Comparison of ENCODE assay signal across 18 cellular contexts in genomic region chr7:66524738-66525137, GRCh38.
"Had no signal": no experiment of that assay in that cellular context is flagged by ENCODE, and none has a peak within 500 bp of the region (broad histone marks: within the 10 kb centered on the region; RNA-seq: fewer than 3 reads in every experiment).

No MANE protein-coding gene starts in this region.

- H3K4me1 Mint-ChIP-seq: memory B cell, mesothelial cell of epicardium had no signal

- H3K4me3 ChIP-seq: hepatocyte, left ventricle myocardium inferior, lower lobe of right lung, sigmoid colon, skin epidermis had no signal

- H3K4me1 ChIP-seq: left ventricle myocardium inferior, lower lobe of right lung, sigmoid colon had no signal

- H3K27ac Mint-ChIP-seq: memory B cell; mesothelial cell of epicardium; natural killer cell treated with Interleukin-12 subunit alpha and Interleukin-12 subunit beta and Interleukin-15 and Interleukin-18, amount 100 ng/mL, for 72 hours had no signal

- H3K9me3 ChIP-seq: left ventricle myocardium inferior, lower lobe of right lung, neutrophil, sigmoid colon had no signal

- H3K4me3 Mint-ChIP-seq: memory B cell; mesothelial cell of epicardium; natural killer cell treated with Interleukin-12 subunit alpha and Interleukin-12 subunit beta and Interleukin-15 and Interleukin-18, amount 100 ng/mL, for 72 hours had no signal

- H3K9me3 Mint-ChIP-seq: memory B cell; mesothelial cell of epicardium; natural killer cell treated with Interleukin-12 subunit alpha and Interleukin-12 subunit beta and Interleukin-15 and Interleukin-18, amount 100 ng/mL, for 72 hours had no signal

- DNase-seq: foreskin melanocyte; head of caudate nucleus; kidney; left cardiac atrium; left ventricle myocardium inferior; lower lobe of right lung; posterior cingulate gyrus; sigmoid colon; stimulated activated CD4-positive, alpha-beta T cell treated with anti-CD3 and anti-CD28 coated beads, Interleukin-2, amount 100 ng/mL, for 24 hours; stimulated activated CD4-positive, alpha-beta T cell treated with anti-CD3 and anti-CD28 coated beads, Interleukin-4, amount 100 ng/mL, for 4 hours; stimulated activated naive CD4-positive, alpha-beta T cell treated with Interleukin-2 at 50 U/mL for 16 hours; trophoblast cell had no signal

- ATAC-seq: left cardiac atrium; lower lobe of right lung; natural killer cell treated with Interleukin-12 subunit alpha and Interleukin-12 subunit beta and Interleukin-15 and Interleukin-18, amount 100 ng/mL, for 72 hours had no signal

- H3K36me3 Mint-ChIP-seq: natural killer cell treated with Interleukin-12 subunit alpha and Interleukin-12 subunit beta and Interleukin-15 and Interleukin-18, amount 100 ng/mL, for 72 hours had no signal

- H3K27ac ChIP-seq: hepatocyte, left ventricle myocardium inferior, lower lobe of right lung, neutrophil, sigmoid colon, skin epidermis had no signal

- H3K27me3 Mint-ChIP-seq: memory B cell; natural killer cell treated with Interleukin-12 subunit alpha and Interleukin-12 subunit beta and Interleukin-15 and Interleukin-18, amount 100 ng/mL, for 72 hours had no signal

- H3K27me3 ChIP-seq: hepatocyte, neutrophil, sigmoid colon had no signal
